In genomic region chr10:100802196-100802595, GRCh38 we compare ENCODE assay signal across 18 cellular contexts. TPM values are rescaled to one million over a fixed set of nuclear protein-coding genes. Genes with fewer than 3 reads are reported as not detected.
DNase-seq lines count a peak whose midpoint lies in the region; ATAC-seq and TF ChIP-seq lines count a peak whose summit lies in the region.
"Had no signal": no experiment of that assay in that cellular context is flagged by ENCODE, and none has a peak within 500 bp of the region (broad histone marks: within the 10 kb centered on the region; RNA-seq: fewer than 3 reads in every experiment).

No MANE protein-coding gene starts in this region.

- no peak overlapping the region for H2BK12ac ChIP-seq in neuronal stem cell (ENCODE audit: low read length)

- H3K27ac ChIP-seq in neuronal stem cell (replicated peaks; ENCODE audit: low read length) (no peak overlapping the region), upper lobe of right lung (no peak overlapping the region)
- H3K27ac ChIP-seq: C4-2B had no signal

- no peak for ATAC-seq in upper lobe of right lung
- ATAC-seq: HCT116, HepG2 had no signal

- no peaks in the 10 kb centered on the region for H3K9me3 Mint-ChIP-seq in glutamatergic neuron (ENCODE audit: unreplicated experiment)
- H3K9me3 Mint-ChIP-seq: CD4-positive, alpha-beta T cell; GM23338; HFFc6; IgD-negative memory B cell had no signal

- H3K23ac ChIP-seq in neuronal stem cell (ENCODE audit: low read depth, low read length, poor library complexity): no peak overlapping the region

- intact Hi-C loops in upper lobe of right lung (cut with DNase I): no loop called here

- no peak overlapping the region for H3K4me3 Mint-ChIP-seq in glutamatergic neuron (ENCODE audit: unreplicated experiment)
- H3K4me3 Mint-ChIP-seq: CD4-positive, alpha-beta T cell; GM23338; HFFc6; IgD-negative memory B cell had no signal

- H3K79me1 ChIP-seq in neuronal stem cell (ENCODE audit: low read depth, low read length): no peaks in the 10 kb centered on the region

- no peak overlapping the region for H4K91ac ChIP-seq in neuronal stem cell (ENCODE audit: low read depth, low read length, poor library complexity)

- no peak overlapping the region for H2AK5ac ChIP-seq in neuronal stem cell (ENCODE audit: low read depth, low read length)

- no CpG with 5 or more reads among the region's 2 CpGs for WGBS in neuronal stem cell (ENCODE audit: extremely low coverage in 2 of 2, insufficient read length in 2 of 2, insufficient replicate concordance in 1 of 2), 2 donors

- DNase-seq in glutamatergic neuron: peak; percentile 8
- DNase-seq in neuronal stem cell (ENCODE audit: low spot score): no peak
- peak; percentile 26 for DNase-seq in upper lobe of right lung
- no peak for DNase-seq in NCI-H2107 treated with DMSO at 0.1 percent for 48 hours (lab: John Stamatoyannopoulos, UW; ENCODE audit: unreplicated experiment)
- no peak for DNase-seq in NCI-H526 treated with DMSO at 0.1 percent for 48 hours (lab: John Stamatoyannopoulos, UW)
- no peak for DNase-seq in NCI-H1105 (lab: John Stamatoyannopoulos, UW)
- DNase-seq: ACHN; AML-193; Caco-2; CD4-positive, alpha-beta T cell; H7; HFFc6 had no signal

- no peaks in the 10 kb centered on the region for H3K36me3 Mint-ChIP-seq in glutamatergic neuron (ENCODE audit: unreplicated experiment)
- H3K36me3 Mint-ChIP-seq: IgD-negative memory B cell had no signal

- no peak overlapping the region for H3K27ac Mint-ChIP-seq in glutamatergic neuron (ENCODE audit: unreplicated experiment)
- H3K27ac Mint-ChIP-seq: CD4-positive, alpha-beta T cell; GM23338; HFFc6; IgD-negative memory B cell had no signal

- no peaks in the 10 kb centered on the region for H3K36me3 ChIP-seq in neuronal stem cell (replicated peaks in 1 of 2; ENCODE audit: control insufficient read depth in 2 of 2, insufficient read depth in 2 of 2, low read length in 2 of 2)
- H3K36me3 ChIP-seq in upper lobe of right lung: no peaks in the 10 kb centered on the region

- no peaks in the 10 kb centered on the region for H3K9me3 ChIP-seq in neuronal stem cell (replicated peaks in 1 of 2; ENCODE audit: control insufficient read depth in 2 of 2, insufficient read depth in 1 of 2, low read depth in 1 of 2, low read length in 2 of 2)
- H3K9me3 ChIP-seq in upper lobe of right lung: no peaks in the 10 kb centered on the region
- H3K9me3 ChIP-seq: Caco-2 had no signal

- no peak overlapping the region for H2BK15ac ChIP-seq in neuronal stem cell (ENCODE audit: low read length)

- TF ChIP-seq CTCF in glutamatergic neuron (IDR thresholded peaks at IDR 0.05; ENCODE audit: partially characterized antibody, unreplicated experiment) (no peak), upper lobe of right lung (IDR thresholded peaks at IDR 0.05) (no peak)

- H3K4me1 ChIP-seq in neuronal stem cell (ENCODE audit: control insufficient read depth in 2 of 2, insufficient read depth in 1 of 2, low read depth in 1 of 2, low read length in 2 of 2) (peaks cover 0 to 12% of the 10 kb centered on the region in 2 donors), upper lobe of right lung (no peaks in the 10 kb centered on the region)
- H3K4me1 ChIP-seq: Caco-2 had no signal

- no peak overlapping the region for H3K14ac ChIP-seq in neuronal stem cell (ENCODE audit: low read length)

- peaks cover 0 to 88% (median 11%) of the 10 kb centered on the region in 3 experiments for H3K27me3 ChIP-seq in neuronal stem cell (ENCODE audit: control insufficient read depth in 3 of 3, insufficient read depth in 3 of 3, low read depth in 1 of 3, low read length in 3 of 3)
- peaks cover 38% of the 10 kb centered on the region for H3K27me3 ChIP-seq in upper lobe of right lung

- H2AFZ ChIP-seq in neuronal stem cell (ENCODE audit: low read length): no peak overlapping the region
- H2AFZ ChIP-seq: GM23338 had no signal

- peaks cover 4% of the 10 kb centered on the region for H3K4me1 Mint-ChIP-seq in glutamatergic neuron (ENCODE audit: low read depth, unreplicated experiment)

- no peak overlapping the region for H3K9ac ChIP-seq in neuronal stem cell (ENCODE audit: low read depth, low read length, poor library complexity)

- peaks cover 4% of the 10 kb centered on the region for H3K27me3 Mint-ChIP-seq in glutamatergic neuron (ENCODE audit: unreplicated experiment)

- peak overlapping the region; percentile 46 for H3K18ac ChIP-seq in neuronal stem cell (ENCODE audit: low read length)

- H3K4me2 ChIP-seq in neuronal stem cell (ENCODE audit: insufficient read depth, low read length, poor library complexity, severe bottlenecking): no peak overlapping the region
- H3K4me2 ChIP-seq: GM23338 had no signal

- no peak overlapping the region for H4K8ac ChIP-seq in neuronal stem cell (ENCODE audit: low read depth, low read length)

- H2BK120ac ChIP-seq in neuronal stem cell (ENCODE audit: low read depth, low read length): no peak overlapping the region

- H2BK5ac ChIP-seq in neuronal stem cell (ENCODE audit: low read length): no peak overlapping the region

- H3K4me3 ChIP-seq in neuronal stem cell (ENCODE audit: low read length in 2 of 2) (no peak overlapping the region), upper lobe of right lung (no peak overlapping the region)
- H3K4me3 ChIP-seq: GM23338 had no signal

- no peak overlapping the region for H3K4ac ChIP-seq in neuronal stem cell (ENCODE audit: low read length)

RNA-seq across cellular contexts. Expression of gene PAX2, which starts 56.8 kb away (rescaled TPM):
- not detected for total RNA-seq in glutamatergic neuron (ENCODE audit: unreplicated experiment)
- 0.17 TPM for polyA plus RNA-seq in neuronal stem cell (2013, experiment 1 of 2)
- polyA plus RNA-seq in neuronal stem cell (2013, experiment 2 of 2): 0.25 TPM
- total RNA-seq in upper lobe of right lung: not detected
- total RNA-seq: CD4-positive, alpha-beta T cell; GM23338; HepG2; HFFc6 had no signal
- polyA plus RNA-seq: BJ, GM23338, HepG2, IgD-negative memory B cell had no signal

Comparison
In these comparisons a context has a peak if more than half of its experiments do, and no peak if none do; other contexts are left out.
1. DNase-seq: peak in glutamatergic neuron (single experiment) and upper lobe of right lung (single experiment); none in neuronal stem cell (single experiment), NCI-H2107 treated with DMSO at 0.1 percent for 48 hours (single experiment), NCI-H526 treated with DMSO at 0.1 percent for 48 hours (single experiment) and NCI-H1105 (single experiment).